In the genomic region with DNA sequence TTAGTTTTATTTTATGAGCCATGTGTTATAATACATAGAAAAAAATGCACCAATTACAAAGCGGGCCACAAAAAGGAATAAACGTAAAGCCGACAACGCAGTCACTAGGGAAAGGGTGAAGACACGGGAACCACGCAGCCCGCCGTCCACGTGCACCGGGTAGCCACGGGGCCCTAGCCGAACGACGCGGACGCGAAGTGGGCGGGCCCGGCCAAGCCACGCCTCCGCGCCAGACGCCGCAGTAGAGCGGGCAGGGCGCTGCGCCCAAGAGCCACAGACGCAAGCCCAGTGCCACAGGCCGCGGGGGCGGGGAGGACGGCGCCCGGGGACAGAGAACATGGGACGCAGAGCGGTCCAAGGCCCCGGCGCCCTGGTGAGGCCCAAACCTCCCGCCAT, we compare ENCODE assay signal across 8 cellular contexts. TPM values are rescaled to one million over a fixed set of nuclear protein-coding genes. Genes with fewer than 3 reads are reported as not detected.
DNase-seq lines count a peak whose midpoint lies in the region; ATAC-seq, FAIRE-seq and TF ChIP-seq lines count a peak whose summit lies in the region.

A gene with protein sequence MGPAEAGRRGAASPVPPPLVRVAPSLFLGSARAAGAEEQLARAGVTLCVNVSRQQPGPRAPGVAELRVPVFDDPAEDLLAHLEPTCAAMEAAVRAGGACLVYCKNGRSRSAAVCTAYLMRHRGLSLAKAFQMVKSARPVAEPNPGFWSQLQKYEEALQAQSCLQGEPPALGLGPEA (plus strand): TSS at position 274 of the 396 bp plus-strand sequence. CDS start 328 bp downstream, outside the sequence.

- peak; percentile 71 to 84 for ATAC-seq in A549
- peak; percentile 36 for ATAC-seq in GM18517 (IDR thresholded peaks at IDR 0.05; ENCODE audit: unreplicated experiment)
- peak; percentile 58 for ATAC-seq in HG02981 (IDR thresholded peaks at IDR 0.05; ENCODE audit: unreplicated experiment)

- TF ChIP-seq POLR2A in A549 (IDR thresholded peaks at IDR 0.05; ENCODE audit: low read length): peak; percentile 85

- H3K36me3 ChIP-seq in WERI-Rb-1 (peaks cover 34% of the 10 kb centered on the region), mammary epithelial cell (ENCODE audit: insufficient read depth, low read length) (no peaks in the 10 kb centered on the region)

- peak within 1 kb of the TSS; percentile 98 to 100 for H3K27ac ChIP-seq in A549
- H3K27ac ChIP-seq in WERI-Rb-1: peak within 1 kb of the TSS; percentile 98
- peak within 1 kb of the TSS; percentile 73 for H3K27ac ChIP-seq in mammary epithelial cell (ENCODE audit: insufficient read depth, low read depth, low read length)

- POLR2A ChIA-PET in A549 (lab: Yijun Ruan, JAX): interaction anchor here (1.5 to 2.2 kb wide), 2 partner anchors 20 to 26 kb away, joined by 16 to 38 read pairs; a partner anchor contains a TSS

- 0% methylated on average over 25 of the region's 39 CpGs for WGBS in A549 (ENCODE audit: missing lambda C conversion rate)
- under 1% methylated on average over 14 of the region's 39 CpGs for whole genome bisulfite sequencing in mammary epithelial cell (ENCODE audit: low coverage, missing lambda C conversion rate)

- TF ChIP-seq CTCF in A549 (IDR thresholded peaks at IDR 0.05) (no peak), WERI-Rb-1 (IDR thresholded peaks at IDR 0.05; ENCODE audit: low read depth, low read length) (no peak), mammary epithelial cell (conservative IDR thresholded peaks at IDR 0.05 in 1 of 2, IDR thresholded peaks at IDR 0.05 in 1 of 2; ENCODE audit: extremely low read depth in 1 of 2, insufficient read depth in 1 of 2, low read depth in 1 of 2, low read length in 2 of 2) (no peak)

- dilution Hi-C loops in mammary epithelial cell (cut with HindIII; ENCODE audit: low sequenced_read_pairs): no loop called here

- H3K27me3 ChIP-seq in WERI-Rb-1 (ENCODE audit: insufficient read depth, low read depth, severe bottlenecking) (no peaks in the 10 kb centered on the region), mammary epithelial cell (ENCODE audit: insufficient read depth, low read length) (no peaks in the 10 kb centered on the region)

- peak; percentile 82 to 93 for DNase-seq in A549 (ENCODE audit: low read depth in 1 of 2, low spot score in 1 of 2)
- peak; percentile 61 for DNase-seq in NCI-H2171 (lab: John Stamatoyannopoulos, UW)
- peak; percentile 87 for DNase-seq in WERI-Rb-1
- peak; percentile 83 for DNase-seq in mammary epithelial cell
- peak; percentile 89 for DNase-seq in iris pigment epithelial cell (ENCODE audit: low read depth)
- peak; percentile 84 to 89 (median 86) for DNase-seq in stimulated activated CD4-positive, alpha-beta T cell treated with anti-CD3 and anti-CD28 coated beads, Interleukin-12 subunit alpha, Interleukin-12 subunit beta, amount 100 ng/mL, for 48 hours (ENCODE audit: low read depth in 2 of 3, low spot score in 1 of 3)

- peak within 1 kb of the TSS; percentile 87 for H2AFZ ChIP-seq in mammary epithelial cell (ENCODE audit: low read depth, low read length)

- intact Hi-C loops in mammary epithelial cell (cut with micrococcal nuclease): loop anchor here (5.0 to 10.0 kb wide), 2 partner anchors 125 to 282 kb away; a partner anchor contains a TSS

- peaks cover 27% of the 10 kb centered on the region for H3K79me2 ChIP-seq in mammary epithelial cell (ENCODE audit: insufficient read depth, low read length)

- H3K9me3 ChIP-seq in A549: no peaks in the 10 kb centered on the region
- H3K9me3 ChIP-seq in WERI-Rb-1 (ENCODE audit: severe bottlenecking): no peaks in the 10 kb centered on the region
- no peaks in the 10 kb centered on the region for H3K9me3 ChIP-seq in mammary epithelial cell (replicated peaks; ENCODE audit: insufficient read depth, low read length)

- CTCF ChIA-PET in A549 (lab: Yijun Ruan, JAX) (interaction anchor here (0.7 to 1.7 kb wide), 2 partner anchors 16 to 328 kb away, joined by 3 to 6 read pairs; no protein-coding TSS in a partner anchor), mammary epithelial cell (lab: Charles Lee; ENCODE audit: low non-redundant PET) (no interaction called here)

- peaks cover 33% of the 10 kb centered on the region for H3K4me1 ChIP-seq in A549
- H3K4me1 ChIP-seq in mammary epithelial cell (ENCODE audit: insufficient read depth, low read length): peaks cover 33% of the 10 kb centered on the region

- H3K4me3 ChIP-seq in A549 (peak within 1 kb of the TSS; percentile 87), WERI-Rb-1 (ENCODE audit: low read depth, low read length) (peak within 1 kb of the TSS; percentile 88), mammary epithelial cell (replicated peaks in 1 of 3; ENCODE audit: insufficient read depth in 1 of 3, low read depth in 2 of 3, low read length in 3 of 3) (peak within 1 kb of the TSS; percentile 64 to 78 (median 69))

- FAIRE-seq in A549 (lab: Jason Lieb, UNC): no peak

- peak within 1 kb of the TSS; percentile 85 for H3K4me2 ChIP-seq in A549
- H3K4me2 ChIP-seq in mammary epithelial cell (ENCODE audit: insufficient read depth, low read depth, low read length): peak within 1 kb of the TSS; percentile 95

- in situ Hi-C loops in mammary epithelial cell (cut with MboI; ENCODE audit: low sequenced_read_pairs in 2 of 2): no loop called here

- H3K9ac ChIP-seq in mammary epithelial cell (ENCODE audit: insufficient read depth, low read length): peak within 1 kb of the TSS; percentile 80

- no peak for TF ChIP-seq EP300 in A549 (IDR thresholded peaks at IDR 0.05)

- BruUV-seq in mammary epithelial cell (replicated peaks; lab: Mats Ljungman, UMichigan): no TSS peak

- H4K20me1 ChIP-seq in mammary epithelial cell (ENCODE audit: insufficient read depth, low read length): no peaks in the 10 kb centered on the region

- TF ChIP-seq RAD21 in A549 (conservative IDR thresholded peaks at IDR 0.05 in 1 of 2, IDR thresholded peaks at IDR 0.05 in 1 of 2): no peak

TF ChIP-seq in A549, 52 proteins besides CTCF, POLR2A, EP300 and RAD21 (continues in another document):
- TF ChIP-seq, protein P1, sequence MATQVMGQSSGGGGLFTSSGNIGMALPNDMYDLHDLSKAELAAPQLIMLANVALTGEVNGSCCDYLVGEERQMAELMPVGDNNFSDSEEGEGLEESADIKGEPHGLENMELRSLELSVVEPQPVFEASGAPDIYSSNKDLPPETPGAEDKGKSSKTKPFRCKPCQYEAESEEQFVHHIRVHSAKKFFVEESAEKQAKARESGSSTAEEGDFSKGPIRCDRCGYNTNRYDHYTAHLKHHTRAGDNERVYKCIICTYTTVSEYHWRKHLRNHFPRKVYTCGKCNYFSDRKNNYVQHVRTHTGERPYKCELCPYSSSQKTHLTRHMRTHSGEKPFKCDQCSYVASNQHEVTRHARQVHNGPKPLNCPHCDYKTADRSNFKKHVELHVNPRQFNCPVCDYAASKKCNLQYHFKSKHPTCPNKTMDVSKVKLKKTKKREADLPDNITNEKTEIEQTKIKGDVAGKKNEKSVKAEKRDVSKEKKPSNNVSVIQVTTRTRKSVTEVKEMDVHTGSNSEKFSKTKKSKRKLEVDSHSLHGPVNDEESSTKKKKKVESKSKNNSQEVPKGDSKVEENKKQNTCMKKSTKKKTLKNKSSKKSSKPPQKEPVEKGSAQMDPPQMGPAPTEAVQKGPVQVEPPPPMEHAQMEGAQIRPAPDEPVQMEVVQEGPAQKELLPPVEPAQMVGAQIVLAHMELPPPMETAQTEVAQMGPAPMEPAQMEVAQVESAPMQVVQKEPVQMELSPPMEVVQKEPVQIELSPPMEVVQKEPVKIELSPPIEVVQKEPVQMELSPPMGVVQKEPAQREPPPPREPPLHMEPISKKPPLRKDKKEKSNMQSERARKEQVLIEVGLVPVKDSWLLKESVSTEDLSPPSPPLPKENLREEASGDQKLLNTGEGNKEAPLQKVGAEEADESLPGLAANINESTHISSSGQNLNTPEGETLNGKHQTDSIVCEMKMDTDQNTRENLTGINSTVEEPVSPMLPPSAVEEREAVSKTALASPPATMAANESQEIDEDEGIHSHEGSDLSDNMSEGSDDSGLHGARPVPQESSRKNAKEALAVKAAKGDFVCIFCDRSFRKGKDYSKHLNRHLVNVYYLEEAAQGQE (IDR thresholded peaks at IDR 0.05): no peak; the same call in 1 of the 2 replicates
- TF ChIP-seq ZFP36 (IDR thresholded peaks at IDR 0.05; ENCODE audit: borderline replicate concordance, partially characterized antibody) (no peak), HOXB13 (CRISPR knock-in tag; IDR thresholded peaks at IDR 0.05; ENCODE audit: low read depth) (no peak), CEBPB (IDR thresholded peaks at IDR 0.05) (no peak), HOXB5 (CRISPR knock-in tag; IDR thresholded peaks at IDR 0.05) (peak; percentile 78), HOXA7 (CRISPR knock-in tag; IDR thresholded peaks at IDR 0.05) (peak; percentile 80; the same call in 1 of the 2 replicates), TFCP2L1 (CRISPR knock-in tag; IDR thresholded peaks at IDR 0.05) (peak; percentile 52; the same call in 1 of the 2 replicates), RFX5 (IDR thresholded peaks at IDR 0.05) (peak; percentile 90), MYC (IDR thresholded peaks at IDR 0.05; ENCODE audit: borderline replicate concordance, low read length) (peak; percentile 97)
- TF ChIP-seq, protein P2, sequence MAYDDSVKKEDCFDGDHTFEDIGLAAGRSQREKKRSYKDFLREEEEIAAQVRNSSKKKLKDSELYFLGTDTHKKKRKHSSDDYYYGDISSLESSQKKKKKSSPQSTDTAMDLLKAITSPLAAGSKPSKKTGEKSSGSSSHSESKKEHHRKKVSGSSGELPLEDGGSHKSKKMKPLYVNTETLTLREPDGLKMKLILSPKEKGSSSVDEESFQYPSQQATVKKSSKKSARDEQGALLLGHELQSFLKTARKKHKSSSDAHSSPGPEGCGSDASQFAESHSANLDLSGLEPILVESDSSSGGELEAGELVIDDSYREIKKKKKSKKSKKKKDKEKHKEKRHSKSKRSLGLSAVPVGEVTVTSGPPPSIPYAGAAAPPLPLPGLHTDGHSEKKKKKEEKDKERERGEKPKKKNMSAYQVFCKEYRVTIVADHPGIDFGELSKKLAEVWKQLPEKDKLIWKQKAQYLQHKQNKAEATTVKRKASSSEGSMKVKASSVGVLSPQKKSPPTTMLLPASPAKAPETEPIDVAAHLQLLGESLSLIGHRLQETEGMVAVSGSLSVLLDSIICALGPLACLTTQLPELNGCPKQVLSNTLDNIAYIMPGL (CRISPR knock-in tag; IDR thresholded peaks at IDR 0.05; ENCODE audit: borderline replicate concordance): no peak

RNA-seq across cellular contexts. Expression of the gene that starts here (rescaled TPM):
- 11.8 and 14.3 TPM in 2 replicates for polyA plus RNA-seq in A549 (2011; rRNA removed)
- 6.8 and 8.6 TPM in 2 replicates for polyA plus RNA-seq in A549 (2012; cell fraction: cytosol; rRNA removed)
- polyA plus RNA-seq in A549 (2012; cell fraction: nucleus; rRNA removed): 7.9 and 8.2 TPM in 2 replicates
- 5.2 to 5.8 TPM (median 5.6 TPM) in 3 replicates for polyA plus RNA-seq in A549 (2017; fragmentation: RNase III; extraction: RNeasy Plus Mini Kit Qiagen cat#74134 plus additional on column Dnase treatment)
- 5.4 and 6.1 TPM in 2 replicates for polyA minus RNA-seq in A549 (2011; rRNA and poly(A)+ RNA removed)
- total RNA-seq in mammary epithelial cell: 1 to 10 TPM; 2.8 to 3.2 TPM
- polyA plus RNA-seq in mammary epithelial cell: 2.6 TPM
- 0.62 TPM for polyA minus RNA-seq in mammary epithelial cell

Comparison
In these comparisons a context has a peak if more than half of its experiments do, and no peak if none do; other contexts are left out.
1. Peak in every context shown above with its lines: DNase-seq, ATAC-seq, H3K4me3 ChIP-seq and H3K27ac ChIP-seq.